ENCODE assay signal across 16 cellular contexts in genomic region chr1:11594625-11595024, GRCh38. TPM values are rescaled to one million over a fixed set of nuclear protein-coding genes. Genes with fewer than 3 reads are reported as not detected.
DNase-seq lines count a peak whose midpoint lies in the region; TF ChIP-seq lines count a peak whose summit lies in the region.
"Had no signal": no experiment of that assay in that cellular context is flagged by ENCODE, and none has a peak within 500 bp of the region (broad histone marks: within the 10 kb centered on the region; RNA-seq: fewer than 3 reads in every experiment).

No MANE protein-coding gene starts in this region.

- H3K9ac ChIP-seq in neural progenitor cell, result no peak overlapping the region
- H3K9ac ChIP-seq: BLaER1 treated with 17β-estradiol and CSF1 and Interleukin-3, amounts not matched to agents 10 nM and 100 nM; GM23248 had no signal

- no peaks in the 10 kb centered on the region for H3K36me3 Mint-ChIP-seq in endothelial cell (ENCODE audit: low read depth, unreplicated experiment)
- no peaks in the 10 kb centered on the region for H3K36me3 Mint-ChIP-seq in neural progenitor cell
- no peaks in the 10 kb centered on the region for H3K36me3 Mint-ChIP-seq in activated CD4-positive, alpha-beta memory T cell treated with anti-CD3 and anti-CD28 coated beads for 36 hours
- H3K36me3 Mint-ChIP-seq: CD8-positive, alpha-beta T cell had no signal

- CTCF ChIA-PET in HEK293 (lab: Yijun Ruan, JAX), result interaction anchor here (0.7 to 1.7 kb wide), 5 partner anchors 9 to 73 kb away, joined by 3 to 6 read pairs (median 4); no protein-coding TSS in a partner anchor
- CTCF ChIA-PET in activated CD4-positive, alpha-beta memory T cell treated with anti-CD3 and anti-CD28 coated beads for 36 hours (lab: Charles Lee), result no interaction called here

- H3K9me3 ChIP-seq in left ventricle myocardium inferior (replicated peaks) (peaks cover 9% of the 10 kb centered on the region), HEK293 (ENCODE audit: control insufficient read depth, insufficient read depth, low read depth, low read length) (no peaks in the 10 kb centered on the region), neural progenitor cell (ENCODE audit: low read depth) (no peaks in the 10 kb centered on the region)

- H3K9me3 Mint-ChIP-seq in endothelial cell (ENCODE audit: unreplicated experiment) (no peaks in the 10 kb centered on the region), neural progenitor cell (peaks cover 3% of the 10 kb centered on the region)
- H3K9me3 Mint-ChIP-seq in activated CD4-positive, alpha-beta memory T cell treated with anti-CD3 and anti-CD28 coated beads for 36 hours, result peaks cover 4% of the 10 kb centered on the region
- H3K9me3 Mint-ChIP-seq: CD8-positive, alpha-beta T cell had no signal

- H3K36me3 ChIP-seq in left ventricle myocardium inferior, result no peaks in the 10 kb centered on the region
- no peaks in the 10 kb centered on the region for H3K36me3 ChIP-seq in HEK293 (ENCODE audit: control insufficient read depth in 2 of 2, insufficient read depth in 1 of 2, low read length in 2 of 2)
- H3K36me3 ChIP-seq in neural progenitor cell, result no peaks in the 10 kb centered on the region
- H3K36me3 ChIP-seq: BLaER1 treated with 17β-estradiol and CSF1 and Interleukin-3, amounts not matched to agents 10 nM and 100 nM had no signal

- no peak for TF ChIP-seq CTCF in left ventricle myocardium inferior (IDR thresholded peaks at IDR 0.05; ENCODE audit: borderline replicate concordance)
- no peak for TF ChIP-seq CTCF in HEK293 (tag by site-specific recombination; IDR thresholded peaks at IDR 0.05)
- no peak for TF ChIP-seq CTCF in endothelial cell (IDR thresholded peaks at IDR 0.05; ENCODE audit: unreplicated experiment)
- no peak for TF ChIP-seq CTCF in neural progenitor cell (IDR thresholded peaks at IDR 0.05)

- no peaks in the 10 kb centered on the region for H4K20me1 ChIP-seq in neural progenitor cell (ENCODE audit: low read depth)

- peak overlapping the region; percentile 97 for H3K27ac Mint-ChIP-seq in endothelial cell (ENCODE audit: unreplicated experiment)
- H3K27ac Mint-ChIP-seq in neural progenitor cell, result peak overlapping the region; percentile 57
- H3K27ac Mint-ChIP-seq in activated CD4-positive, alpha-beta memory T cell treated with anti-CD3 and anti-CD28 coated beads for 36 hours, result no peak overlapping the region
- H3K27ac Mint-ChIP-seq: B cell; CD8-positive, alpha-beta T cell; IgD-negative memory B cell had no signal

- H3K4me1 Mint-ChIP-seq in endothelial cell (ENCODE audit: unreplicated experiment) (peaks cover 31% of the 10 kb centered on the region), neural progenitor cell (peaks cover 11% of the 10 kb centered on the region)
- H3K4me1 Mint-ChIP-seq in activated CD4-positive, alpha-beta memory T cell treated with anti-CD3 and anti-CD28 coated beads for 36 hours (ENCODE audit: low read depth), result no peaks in the 10 kb centered on the region
- H3K4me1 Mint-ChIP-seq: B cell, IgD-negative memory B cell had no signal

- intact Hi-C loops in left ventricle myocardium inferior (cut with micrococcal nuclease) (no loop called here), cardiac septum (cut with DNase I) (no loop called here)
- intact Hi-C loops in activated CD4-positive, alpha-beta memory T cell treated with anti-CD3 and anti-CD28 coated beads for 36 hours (cut with micrococcal nuclease), result no loop called here

- no peak overlapping the region for H2AFZ ChIP-seq in neural progenitor cell (replicated peaks)
- H2AFZ ChIP-seq: GM23248 had no signal

- H3K27me3 ChIP-seq in left ventricle myocardium inferior (ENCODE audit: low read depth), result peaks cover 79% of the 10 kb centered on the region
- no peaks in the 10 kb centered on the region for H3K27me3 ChIP-seq in neural progenitor cell
- H3K27me3 ChIP-seq: BLaER1 treated with 17β-estradiol and CSF1 and Interleukin-3, amounts not matched to agents 10 nM and 100 nM had no signal

- H3K27me3 Mint-ChIP-seq in endothelial cell (ENCODE audit: unreplicated experiment) (peaks cover 11% of the 10 kb centered on the region), neural progenitor cell (ENCODE audit: insufficient read depth, low read depth) (no peaks in the 10 kb centered on the region)
- H3K27me3 Mint-ChIP-seq in activated CD4-positive, alpha-beta memory T cell treated with anti-CD3 and anti-CD28 coated beads for 36 hours, result peaks cover 18% of the 10 kb centered on the region

- no peaks in the 10 kb centered on the region for H3K79me2 ChIP-seq in neural progenitor cell (ENCODE audit: low read depth)

- peak overlapping the region; percentile 6 for H3K4me3 ChIP-seq in left ventricle myocardium inferior
- no peak overlapping the region for H3K4me3 ChIP-seq in HEK293 (ENCODE audit: low read depth, low read length)
- H3K4me3 ChIP-seq in neural progenitor cell, result no peak overlapping the region
- H3K4me3 ChIP-seq: BLaER1 treated with 17β-estradiol and CSF1 and Interleukin-3, amounts not matched to agents 10 nM and 100 nM; GM23248 had no signal

- DNase-seq in left ventricle myocardium inferior (no peak), cardiac septum (ENCODE audit: low spot score) (no peak), endothelial cell (ENCODE audit: low spot score) (no peak), neural progenitor cell (ENCODE audit: low spot score) (no peak), NCI-H2227 treated with DMSO at 0.1 percent for 48 hours (lab: John Stamatoyannopoulos, UW) (no peak), GM19240 (ENCODE audit: insufficient read length, low spot score) (no peak)
- no peak for DNase-seq in activated CD4-positive, alpha-beta memory T cell treated with anti-CD3 and anti-CD28 coated beads for 36 hours
- DNase-seq: Calu3; CD8-positive, alpha-beta T cell; DMS79 treated with DMSO at 0.1 percent for 48 hours; GF-D8 had no signal

- H3K4me3 Mint-ChIP-seq in endothelial cell (ENCODE audit: unreplicated experiment) (peak overlapping the region; percentile 76), neural progenitor cell (peak overlapping the region; percentile 22)
- no peak overlapping the region for H3K4me3 Mint-ChIP-seq in activated CD4-positive, alpha-beta memory T cell treated with anti-CD3 and anti-CD28 coated beads for 36 hours
- H3K4me3 Mint-ChIP-seq: B cell; CD8-positive, alpha-beta T cell; IgD-negative memory B cell had no signal

- H3K27ac ChIP-seq in left ventricle myocardium inferior (replicated peaks), result peak overlapping the region; percentile 83
- no peak overlapping the region for H3K27ac ChIP-seq in HEK293 (ENCODE audit: extremely low read depth, low read depth, low read length)
- no peak overlapping the region for H3K27ac ChIP-seq in neural progenitor cell
- H3K27ac ChIP-seq: BLaER1 treated with 17β-estradiol and CSF1 and Interleukin-3, amounts not matched to agents 10 nM and 100 nM; GM23248 had no signal

- H3K4me1 ChIP-seq in left ventricle myocardium inferior (peaks cover 13% of the 10 kb centered on the region), HEK293 (ENCODE audit: control insufficient read depth, insufficient read depth, low read length) (no peaks in the 10 kb centered on the region), neural progenitor cell (peaks cover 6% of the 10 kb centered on the region)

- POLR2A ChIA-PET in HEK293 (lab: Yijun Ruan, JAX), result no interaction called here
- POLR2A ChIA-PET in activated CD4-positive, alpha-beta memory T cell treated with anti-CD3 and anti-CD28 coated beads for 36 hours (lab: Charles Lee), result no interaction called here

- H3K4me2 ChIP-seq in neural progenitor cell, result peak overlapping the region; percentile 31
- H3K4me2 ChIP-seq: BLaER1 treated with 17β-estradiol and CSF1 and Interleukin-3, amounts not matched to agents 10 nM and 100 nM had no signal

- peaks cover 3% of the 10 kb centered on the region for H3F3A ChIP-seq in neural progenitor cell (ENCODE audit: low read depth)

TF ChIP-seq in HEK293, 187 proteins besides CTCF, POLR2A, EP300 and RAD21:
- TF ChIP-seq ZNF623 (tag by site-specific recombination; IDR thresholded peaks at IDR 0.05) (peak; percentile 97), ZNF214 (tag by site-specific recombination; IDR thresholded peaks at IDR 0.05; ENCODE audit: borderline replicate concordance) (no peak)

RNA-seq across cellular contexts. Expression of gene FBXO2, which starts 59.6 kb away (rescaled TPM):
- total RNA-seq in left ventricle myocardium inferior, result 1.9 TPM
- 2.9 TPM for total RNA-seq in cardiac septum
- total RNA-seq in endothelial cell (ENCODE audit: unreplicated experiment), result 1.6 TPM
- total RNA-seq in neural progenitor cell (ENCODE audit: low replicate concordance), result 0.56 and 7.3 TPM in 2 replicates
- 1 to 10 TPM; 1.8 to 2.5 TPM for total RNA-seq in activated CD4-positive, alpha-beta memory T cell treated with anti-CD3 and anti-CD28 coated beads for 36 hours
